20 cellular contexts compared by ENCODE assay signal in the genomic region with DNA sequence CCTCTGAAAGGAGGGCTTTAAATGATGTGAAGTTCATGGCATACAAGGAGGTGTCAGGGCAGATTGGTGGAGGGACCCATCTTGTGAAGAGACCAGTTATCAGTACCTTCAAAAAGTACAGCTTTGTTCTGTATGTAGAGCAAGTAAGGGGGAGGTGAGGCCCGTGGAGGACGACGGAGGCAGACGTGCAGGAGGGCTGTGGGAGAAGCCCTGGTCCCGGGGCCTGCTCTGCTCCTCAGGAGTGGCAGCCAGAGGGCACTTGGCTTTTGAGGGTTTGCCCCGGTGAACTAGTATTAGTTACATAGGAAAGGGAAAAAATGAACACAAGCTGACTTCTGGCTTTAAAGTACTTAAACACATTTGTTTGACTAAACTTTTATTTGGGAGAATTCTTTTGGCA. TPM values are rescaled to one million over a fixed set of nuclear protein-coding genes. Genes with fewer than 3 reads are reported as not detected.
A peak's percentile ranks its signal among the peaks of the same experiment; 100 is the strongest.
DNase-seq lines count a peak whose midpoint lies in the region; ATAC-seq and TF ChIP-seq lines count a peak whose summit lies in the region.
"Had no signal": no experiment of that assay in that cellular context is flagged by ENCODE, and none has a peak within 500 bp of the region (broad histone marks: within the 10 kb centered on the region; RNA-seq: fewer than 3 reads in every experiment).

No MANE protein-coding gene starts in this region.

- no peaks in the 10 kb centered on the region for H3K9me3 Mint-ChIP-seq in activated CD4-positive, alpha-beta T cell treated with anti-CD3 and anti-CD28 coated beads for 36 hours (ENCODE audit: low read depth)
- H3K9me3 Mint-ChIP-seq in HFFc6 (no peaks in the 10 kb centered on the region), nephron progenitor cell (no peaks in the 10 kb centered on the region)
- no peaks in the 10 kb centered on the region for H3K9me3 Mint-ChIP-seq in activated naive CD8-positive, alpha-beta T cell treated with anti-CD3 and anti-CD28 coated beads, Interleukin-2, amount 50 U/mL, for 24 hours

- no peaks in the 10 kb centered on the region for H3K27me3 Mint-ChIP-seq in activated CD4-positive, alpha-beta T cell treated with anti-CD3 and anti-CD28 coated beads for 36 hours
- H3K27me3 Mint-ChIP-seq in HFFc6 (ENCODE audit: insufficient read depth): peaks cover 4% of the 10 kb centered on the region
- H3K27me3 Mint-ChIP-seq in activated naive CD8-positive, alpha-beta T cell treated with anti-CD3 and anti-CD28 coated beads, Interleukin-2, amount 50 U/mL, for 24 hours: no peaks in the 10 kb centered on the region
- no peaks in the 10 kb centered on the region for H3K27me3 Mint-ChIP-seq in nephron progenitor cell (ENCODE audit: low read depth, poor library complexity)

- peak overlapping the region; percentile 74 for H3K27ac Mint-ChIP-seq in activated CD4-positive, alpha-beta T cell treated with anti-CD3 and anti-CD28 coated beads for 36 hours
- H3K27ac Mint-ChIP-seq in HFFc6 (peak overlapping the region; percentile 39; the same call in 1 of the 2 replicates), nephron progenitor cell (peak overlapping the region; percentile 58)
- H3K27ac Mint-ChIP-seq in activated naive CD8-positive, alpha-beta T cell treated with anti-CD3 and anti-CD28 coated beads, Interleukin-2, amount 50 U/mL, for 24 hours: peak overlapping the region; percentile 24

- intact Hi-C loops in activated CD4-positive, alpha-beta T cell treated with anti-CD3 and anti-CD28 coated beads for 36 hours (cut with DNase I, micrococcal nuclease): no loop called here
- intact Hi-C loops in heart left ventricle (cut with DNase I): no loop called here

- no peak for ATAC-seq in activated CD4-positive, alpha-beta T cell treated with anti-CD3 and anti-CD28 coated beads for 36 hours
- no peak for ATAC-seq in activated naive CD8-positive, alpha-beta T cell treated with anti-CD3 and anti-CD28 coated beads, Interleukin-2, amount 50 U/mL, for 24 hours
- no peak for ATAC-seq in heart left ventricle
- ATAC-seq: Panc1, Right ventricle myocardium inferior had no signal

- no peaks in the 10 kb centered on the region for H3K27me3 ChIP-seq in heart left ventricle
- H3K27me3 ChIP-seq: BLaER1 had no signal

- no peaks in the 10 kb centered on the region for H3K9me3 ChIP-seq in heart left ventricle
- H3K9me3 ChIP-seq: BLaER1 had no signal

- H3K36me3 Mint-ChIP-seq in activated CD4-positive, alpha-beta T cell treated with anti-CD3 and anti-CD28 coated beads for 36 hours (ENCODE audit: low read depth): peaks cover 33% of the 10 kb centered on the region
- H3K36me3 Mint-ChIP-seq in HFFc6 (ENCODE audit: low read depth): peaks cover 34% of the 10 kb centered on the region
- H3K36me3 Mint-ChIP-seq in activated naive CD8-positive, alpha-beta T cell treated with anti-CD3 and anti-CD28 coated beads, Interleukin-2, amount 50 U/mL, for 24 hours (ENCODE audit: low read depth): peaks cover 42% of the 10 kb centered on the region
- H3K36me3 Mint-ChIP-seq in nephron progenitor cell (ENCODE audit: low read depth): peaks cover 53% of the 10 kb centered on the region

- peaks cover 4% of the 10 kb centered on the region for H3K4me1 Mint-ChIP-seq in activated CD4-positive, alpha-beta T cell treated with anti-CD3 and anti-CD28 coated beads for 36 hours
- H3K4me1 Mint-ChIP-seq in HFFc6 (ENCODE audit: low read depth): peaks cover 12% of the 10 kb centered on the region
- peaks cover 5% of the 10 kb centered on the region for H3K4me1 Mint-ChIP-seq in activated naive CD8-positive, alpha-beta T cell treated with anti-CD3 and anti-CD28 coated beads, Interleukin-2, amount 50 U/mL, for 24 hours
- peaks cover 8% of the 10 kb centered on the region for H3K4me1 Mint-ChIP-seq in nephron progenitor cell

- H3K36me3 ChIP-seq in heart left ventricle: peaks cover 0 to 100% (median 90%) of the 10 kb centered on the region in 9 donors

- TF ChIP-seq CTCF in HFFc6 (IDR thresholded peaks at IDR 0.05) (no peak), nephron progenitor cell (IDR thresholded peaks at IDR 0.05) (no peak), heart left ventricle (IDR thresholded peaks at IDR 0.05) (no peak)

- H3K27ac ChIP-seq in heart left ventricle: no peak overlapping the region
- H3K27ac ChIP-seq: 22Rv1, BLaER1 had no signal

- CTCF ChIA-PET in activated CD4-positive, alpha-beta T cell treated with anti-CD3 and anti-CD28 coated beads for 36 hours (lab: Charles Lee): interaction anchor here (0.6 to 1.8 kb wide), 6 partner anchors 8 to 178 kb away, joined by 3 to 4 read pairs (median 3); no protein-coding TSS in a partner anchor

- TF ChIP-seq POLR2A in heart left ventricle (IDR thresholded peaks at IDR 0.05): no peak

- no peak overlapping the region for H3K4me3 Mint-ChIP-seq in activated CD4-positive, alpha-beta T cell treated with anti-CD3 and anti-CD28 coated beads for 36 hours
- H3K4me3 Mint-ChIP-seq in HFFc6 (no peak overlapping the region), nephron progenitor cell (no peak overlapping the region)
- no peak overlapping the region for H3K4me3 Mint-ChIP-seq in activated naive CD8-positive, alpha-beta T cell treated with anti-CD3 and anti-CD28 coated beads, Interleukin-2, amount 50 U/mL, for 24 hours

- no peak for DNase-seq in activated CD4-positive, alpha-beta T cell treated with anti-CD3 and anti-CD28 coated beads for 36 hours
- DNase-seq in activated CD4-positive, alpha-beta T cell treated with anti-CD3 and anti-CD28 coated beads, Interleukin-2, amount 50 U/mL, for 4 hours: no peak
- DNase-seq in HFFc6: no peak
- no peak for DNase-seq in activated naive CD8-positive, alpha-beta T cell treated with anti-CD3 and anti-CD28 coated beads, Interleukin-2, amount 50 U/mL, for 24 hours
- DNase-seq in nephron progenitor cell: no peak
- DNase-seq in heart left ventricle: no peak
- no peak for DNase-seq in AG08396 (ENCODE audit: low spot score)
- DNase-seq in NCI-H2227 (lab: John Stamatoyannopoulos, UW; ENCODE audit: unreplicated experiment): no peak
- DNase-seq: COR-L47, DMS153, EL, GOT3, MM.1S, NCI-H187 treated with DMSO at 0.1 percent for 48 hours, NCI-H510A, NCI-H82 had no signal

- H3K4me3 ChIP-seq in heart left ventricle: no peak overlapping the region
- H3K4me3 ChIP-seq: BLaER1 had no signal

- H3K4me1 ChIP-seq in heart left ventricle: peaks cover 0 to 6% (median 0%) of the 10 kb centered on the region in 12 donors

- WGBS in heart left ventricle, 4 donors: 71 to 81% (median 75%) methylated on average over 6 of the region's 6 CpGs

- POLR2A ChIA-PET in activated CD4-positive, alpha-beta T cell treated with anti-CD3 and anti-CD28 coated beads for 36 hours (lab: Charles Lee): no interaction called here

RNA-seq across cellular contexts. Expression of a gene that starts 42.1 kb away (rescaled TPM):
- 10 to 100 TPM; 18.0 to 19.6 TPM for total RNA-seq in activated CD4-positive, alpha-beta T cell treated with anti-CD3 and anti-CD28 coated beads for 36 hours
- total RNA-seq in HFFc6 (2021; fragmentation: NEBNext Ultra II Directional; extraction: Animal tissue kit (Norgen Biotek cat#: 25700)): 10 to 100 TPM; 17.5 to 22.2 (median 20.7) TPM
- total RNA-seq in heart left ventricle: 10 to 100 TPM; 12.6 to 23.1 (median 15.5) TPM
- 10 to 100 TPM in 1 of 2 donors, 1 to 10 TPM in 1; 7.7 to 15.2 TPM for polyA plus RNA-seq in heart left ventricle

Comparison
In these comparisons a context has a peak if more than half of its experiments do, and no peak if none do; other contexts are left out.
1. H3K27ac Mint-ChIP-seq: peak in every context shown above with its lines; median percentile 74 in activated CD4-positive, alpha-beta T cell treated with anti-CD3 and anti-CD28 coated beads for 36 hours; 58 in nephron progenitor cell; 39 in HFFc6; 24 in activated naive CD8-positive, alpha-beta T cell treated with anti-CD3 and anti-CD28 coated beads, Interleukin-2, amount 50 U/mL, for 24 hours.